7 cellular contexts compared by ENCODE assay signal in the genomic region with DNA sequence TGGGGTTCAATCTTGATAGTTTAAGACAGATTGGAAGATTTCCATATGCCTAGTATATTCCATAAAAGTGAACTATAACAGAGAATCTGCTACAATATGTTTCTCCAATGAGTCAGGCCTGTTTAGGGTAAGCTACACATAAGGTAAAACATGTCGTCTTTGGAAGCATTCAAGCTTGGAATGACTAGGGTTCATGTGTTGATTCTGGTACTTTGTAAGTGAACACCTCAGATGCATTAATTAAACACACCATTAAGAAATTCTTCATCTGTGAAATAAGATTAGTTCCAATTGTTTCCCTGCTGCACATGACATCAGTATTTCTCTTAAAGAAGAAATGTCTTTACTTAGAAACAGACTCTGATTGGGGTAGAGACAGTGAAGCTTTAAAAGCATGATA.
"Had no signal": no experiment of that assay in that cellular context is flagged by ENCODE, and none has a peak within 500 bp of the region (broad histone marks: within the 10 kb centered on the region; RNA-seq: fewer than 3 reads in every experiment).

No MANE protein-coding gene starts in this region.

- DNase-seq: GM23248, GOT3, H7, HFFc6, IMR-90 had no signal

- H3K27ac Mint-ChIP-seq: HFFc6 had no signal

- H3K4me3 Mint-ChIP-seq: HFFc6 had no signal

- ATAC-seq: HCT116, K562 had no signal
